ENCODE assay signal across 21 cellular contexts in the genomic region with DNA sequence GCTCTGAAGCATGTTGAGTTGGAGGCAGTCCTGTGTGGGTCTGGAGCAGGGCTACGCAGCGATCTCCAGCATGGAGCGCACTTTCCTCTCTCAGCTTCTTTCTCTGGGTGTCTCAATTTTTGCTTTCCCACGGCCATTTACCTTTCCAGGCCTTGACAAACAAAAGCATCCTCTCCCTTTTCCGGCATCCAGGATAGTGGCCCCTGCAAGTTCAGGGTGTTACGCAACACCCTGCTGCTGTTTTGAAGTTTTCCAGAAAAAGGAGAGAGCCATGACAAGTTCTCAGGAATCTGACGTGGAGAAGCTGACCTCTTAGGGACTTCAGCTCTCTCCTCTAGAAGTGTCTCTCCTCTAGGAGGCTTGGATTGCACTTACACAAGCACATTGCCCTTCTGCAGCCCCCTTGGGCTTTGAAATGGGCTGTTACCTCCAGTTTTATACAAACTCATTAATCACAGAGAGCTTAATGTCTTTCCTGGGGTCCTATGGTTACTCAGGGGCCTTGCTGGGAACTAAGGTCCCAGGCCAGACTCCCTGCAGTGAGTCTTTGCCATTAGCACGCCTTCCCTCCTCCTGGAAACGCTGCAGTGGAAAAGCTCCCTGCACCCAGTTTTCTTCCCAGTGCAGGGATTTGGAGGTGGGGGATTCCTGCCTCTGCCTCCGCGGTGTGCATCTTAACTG.
DNase-seq lines count a peak whose midpoint lies in the region; ATAC-seq, FAIRE-seq and TF ChIP-seq lines count a peak whose summit lies in the region.
"Had no signal": no experiment of that assay in that cellular context is flagged by ENCODE, and none has a peak within 500 bp of the region (broad histone marks: within the 10 kb centered on the region; RNA-seq: fewer than 3 reads in every experiment).

No MANE protein-coding gene starts in this region.

- peaks cover 38% of the 10 kb centered on the region for H3K4me1 Mint-ChIP-seq in nephron

- H3K56ac ChIP-seq in H1 (replicated peaks; ENCODE audit: insufficient read length, low read depth, low read length), result no peak overlapping the region

- no peak overlapping the region for H2BK20ac ChIP-seq in H1 (ENCODE audit: low read length)

- H3K4me1 ChIP-seq in A549, result no peaks in the 10 kb centered on the region
- H3K4me1 ChIP-seq in H1 (replicated peaks in 1 of 4; ENCODE audit: control insufficient read depth in 3 of 4, insufficient read depth in 4 of 4, low read length in 3 of 4), result peaks cover 5 to 14% (median 7%) of the 10 kb centered on the region in 4 experiments
- H3K4me1 ChIP-seq in BE2C, result no peaks in the 10 kb centered on the region
- H3K4me1 ChIP-seq: BLaER1 treated with 17β-estradiol and CSF1 and Interleukin-3, amounts not matched to agents 10 nM and 100 nM had no signal

- H2BK15ac ChIP-seq in H1 (ENCODE audit: low read length), result no peak overlapping the region

- peak overlapping the region; percentile 62; the same call in 1 of the 2 replicates for H2BK12ac ChIP-seq in H1 (ENCODE audit: low read depth, low read length)

- no peak for TF ChIP-seq CTCF in A549 (IDR thresholded peaks at IDR 0.05)
- no peak for TF ChIP-seq CTCF in H1 (IDR thresholded peaks at IDR 0.05; ENCODE audit: control extremely low read depth in 1 of 3, insufficient read depth in 1 of 3, low read depth in 1 of 3, low read length in 3 of 3)
- no peak for TF ChIP-seq CTCF in nephron (IDR thresholded peaks at IDR 0.05; ENCODE audit: unreplicated experiment in 3 of 3)
- TF ChIP-seq CTCF in BE2C (IDR thresholded peaks at IDR 0.05; ENCODE audit: low read depth, low read length), result no peak

- POLR2A ChIA-PET in A549 (lab: Yijun Ruan, JAX), result no interaction called here
- POLR2A ChIA-PET in HEK293T (lab: Yijun Ruan, JAX), result no interaction called here
- POLR2A ChIA-PET in H1 (lab: Charles Lee; ENCODE audit: partially characterized antibody), result no interaction called here

- H3K79me2 ChIP-seq in H1 (ENCODE audit: control insufficient read depth in 1 of 2, insufficient read depth in 2 of 2, low read length in 2 of 2), result no peaks in the 10 kb centered on the region

- H3K23ac ChIP-seq in H1 (ENCODE audit: insufficient read length), result no peak overlapping the region

- H3K4me3 ChIP-seq in A549, result no peak overlapping the region
- no peak overlapping the region for H3K4me3 ChIP-seq in H1 (ENCODE audit: extremely low read depth in 1 of 4, insufficient read depth in 2 of 4, low read depth in 3 of 4, low read length in 4 of 4)
- no peak overlapping the region for H3K4me3 ChIP-seq in BE2C (ENCODE audit: low read depth, low read length)
- H3K4me3 ChIP-seq: BLaER1 treated with 17β-estradiol and CSF1 and Interleukin-3, amounts not matched to agents 10 nM and 100 nM; Peyer's patch; SK-N-MC had no signal

- peak overlapping the region; percentile 52 for H4K91ac ChIP-seq in H1 (replicated peaks; ENCODE audit: insufficient read length, low read length)

- DNase-seq in A549 (ENCODE audit: low read depth in 1 of 2, low spot score in 1 of 2) (no peak), HEK293T (ENCODE audit: extremely low spot score) (no peak), H1 (ENCODE audit: low read depth in 1 of 2, low spot score in 2 of 2) (no peak), BE2C (no peak), DMS79 (lab: John Stamatoyannopoulos, UW) (no peak), NK-92 (lab: John Stamatoyannopoulos, UW; ENCODE audit: unreplicated experiment) (no peak), SIG-M5 (lab: John Stamatoyannopoulos, UW) (no peak)
- DNase-seq: NCI-H1048, NCI-H146, NCI-H2081 treated with DMSO at 0.1 percent for 48 hours, NCI-H510A treated with DMSO at 0.1 percent for 48 hours, Peyer's patch had no signal

- H2BK120ac ChIP-seq in H1 (replicated peaks; ENCODE audit: low read depth, low read length), result no peak overlapping the region

- H3K27me3 Mint-ChIP-seq in nephron (ENCODE audit: low read depth), result peaks cover 27% of the 10 kb centered on the region

- H3K9me3 ChIP-seq in A549, result no peaks in the 10 kb centered on the region
- no peaks in the 10 kb centered on the region for H3K9me3 ChIP-seq in H1 (ENCODE audit: insufficient read depth in 2 of 2, low read depth in 1 of 2, low read length in 1 of 2)
- no peaks in the 10 kb centered on the region for H3K9me3 ChIP-seq in BE2C
- H3K9me3 ChIP-seq: Peyer's patch had no signal

- H3K4me3 Mint-ChIP-seq in nephron, result no peak overlapping the region

- peak overlapping the region; percentile 32; the same call in 1 of the 2 replicates for H3K18ac ChIP-seq in H1 (ENCODE audit: extremely low read depth, low read length)

- H2BK5ac ChIP-seq in H1 (ENCODE audit: low read depth, low read length), result 0 out of 2 replicates have a peak overlapping the region, but pooled peaks have one; percentile 35

- TF ChIP-seq POLR2A in A549 (IDR thresholded peaks at IDR 0.05; ENCODE audit: low read length), result no peak
- TF ChIP-seq POLR2A in H1 (IDR thresholded peaks at IDR 0.05; ENCODE audit: control extremely low read depth in 1 of 2, low read depth in 2 of 2, low read length in 2 of 2), result no peak

- TF ChIP-seq RAD21 in A549 (conservative IDR thresholded peaks at IDR 0.05 in 1 of 2, IDR thresholded peaks at IDR 0.05 in 1 of 2) (no peak), H1 (IDR thresholded peaks at IDR 0.05 in 1 of 2, conservative IDR thresholded peaks at IDR 0.05 in 1 of 2; ENCODE audit: low read depth in 2 of 2, low read length in 2 of 2) (no peak)

- H4K5ac ChIP-seq in H1 (ENCODE audit: insufficient read length, low read depth, low read length), result no peak overlapping the region

- no peaks in the 10 kb centered on the region for H3K79me1 ChIP-seq in H1 (ENCODE audit: low read depth, low read length)

- no peaks in the 10 kb centered on the region for H3K9me3 Mint-ChIP-seq in nephron

- H3K27me3 ChIP-seq in H1 (replicated peaks in 1 of 4; ENCODE audit: control insufficient read depth in 3 of 4, extremely low read depth in 1 of 4, insufficient read depth in 3 of 4, low read length in 3 of 4), result no peaks in the 10 kb centered on the region
- H3K27me3 ChIP-seq in BE2C, result no peaks in the 10 kb centered on the region
- H3K27me3 ChIP-seq: BLaER1 treated with 17β-estradiol and CSF1 and Interleukin-3, amounts not matched to agents 10 nM and 100 nM; Peyer's patch had no signal

- 62% methylated on average over 10 of the region's 11 CpGs for WGBS in A549 (ENCODE audit: missing lambda C conversion rate)
- WGBS in H1 (ENCODE audit: extremely low coverage in 1 of 2, insufficient coverage in 1 of 2, insufficient read length in 1 of 2, insufficient replicate concordance in 2 of 2, low coverage in 1 of 2, low lambda C conversion rate in 2 of 2, missing lambda C conversion rate in 1 of 2), 2 experiments, result 89% methylated on average over 10 of the region's 11 CpGs; no CpG with 5 or more reads in 1 of the 2 experiments

- no peaks in the 10 kb centered on the region for H4K20me1 ChIP-seq in H1 (replicated peaks in 1 of 2; ENCODE audit: control insufficient read depth in 1 of 2, insufficient read depth in 2 of 2, low read length in 2 of 2)
- H4K20me1 ChIP-seq: BLaER1 treated with 17β-estradiol and CSF1 and Interleukin-3, amounts not matched to agents 10 nM and 100 nM had no signal

- H3K23me2 ChIP-seq in H1 (ENCODE audit: low read depth, low read length), result no peaks in the 10 kb centered on the region

- no peak for FAIRE-seq in A549 (lab: Jason Lieb, UNC)
- no peak for FAIRE-seq in H1 (lab: Jason Lieb, UNC)
- FAIRE-seq: GM12892, H54, HTR-8/SVneo had no signal

- peak overlapping the region; percentile 52; the same call in 1 of the 2 replicates for H2AFZ ChIP-seq in H1 (ENCODE audit: low read length)

- H3K9ac ChIP-seq in H1 (replicated peaks in 1 of 4; ENCODE audit: extremely low read depth in 1 of 4, low read depth in 3 of 4, low read length in 3 of 4), result no peak overlapping the region
- H3K9ac ChIP-seq: BLaER1 treated with 17β-estradiol and CSF1 and Interleukin-3, amounts not matched to agents 10 nM and 100 nM; KMS-11 had no signal

- ATAC-seq in A549, result no peak
- ATAC-seq: Right ventricle myocardium inferior had no signal

- H3K14ac ChIP-seq in H1 (ENCODE audit: insufficient read length), result no peak overlapping the region

- H2AK5ac ChIP-seq in H1 (ENCODE audit: low read depth, low read length), result no peak overlapping the region

- no peak overlapping the region for H3K27ac ChIP-seq in A549
- no peak overlapping the region for H3K27ac ChIP-seq in H1 (ENCODE audit: low read depth, low read length)
- H3K27ac ChIP-seq: BLaER1 treated with 17β-estradiol and CSF1 and Interleukin-3, amounts not matched to agents 10 nM and 100 nM; HL-60; KMS-11; Peyer's patch; SK-N-MC had no signal

- H3K4ac ChIP-seq in H1 (replicated peaks; ENCODE audit: insufficient read length, low read depth, low read length), result no peak overlapping the region

- peak overlapping the region in 2 of 3 experiments; percentile 26 to 69 for H3K27ac Mint-ChIP-seq in nephron

- no peak overlapping the region for H3K4me2 ChIP-seq in A549
- peak overlapping the region in 1 of 2 experiments; percentile 12; a peak in 1 of 4 replicates for H3K4me2 ChIP-seq in H1 (ENCODE audit: insufficient read depth in 1 of 2, low read depth in 2 of 2, low read length in 2 of 2)
- H3K4me2 ChIP-seq: BLaER1 treated with 17β-estradiol and CSF1 and Interleukin-3, amounts not matched to agents 10 nM and 100 nM; KMS-11 had no signal

- no peaks in the 10 kb centered on the region for H3K36me3 Mint-ChIP-seq in nephron (ENCODE audit: low read depth)

- H4K8ac ChIP-seq in H1 (ENCODE audit: extremely low read depth, insufficient read depth, low read length), result peak overlapping the region; percentile 7; the same call in 1 of the 2 replicates

- no peak for TF ChIP-seq EP300 in A549 (IDR thresholded peaks at IDR 0.05)
- no peak for TF ChIP-seq EP300 in H1 (IDR thresholded peaks at IDR 0.05; ENCODE audit: borderline replicate concordance in 1 of 2, low read depth in 2 of 2, low read length in 2 of 2)

- H3K36me3 ChIP-seq in H1 (ENCODE audit: control insufficient read depth in 2 of 4, insufficient read depth in 4 of 4, low read length in 3 of 4), result no peaks in the 10 kb centered on the region
- H3K36me3 ChIP-seq in BE2C, result no peaks in the 10 kb centered on the region
- H3K36me3 ChIP-seq: BLaER1 treated with 17β-estradiol and CSF1 and Interleukin-3, amounts not matched to agents 10 nM and 100 nM had no signal

- CTCF ChIA-PET in A549 (lab: Yijun Ruan, JAX) (no interaction called here), HEK293T (lab: Yijun Ruan, JAX) (interaction anchor here (1.0 kb wide), 2 partner anchors 21 to 241 kb away, joined by 3 to 4 read pairs; no protein-coding TSS in a partner anchor), H1 (lab: Charles Lee; ENCODE audit: partially characterized antibody) (interaction anchor here (0.6 to 2.9 kb wide), 6 partner anchors 17 to 294 kb away, joined by 3 to 12 read pairs (median 3); partner anchors contain the start of gene BARX2)

TF ChIP-seq in A549, 52 proteins besides CTCF, POLR2A, EP300 and RAD21 (continues in another document):
- no peak for TF ChIP-seq JUN (IDR thresholded peaks at IDR 0.05)
- peak; percentile 34 to 45; a peak in 3 of 4 replicates for TF ChIP-seq CEBPB (IDR thresholded peaks at IDR 0.05)

TF ChIP-seq in HEK293T, 16 proteins besides CTCF, POLR2A, EP300 and RAD21 (continues in another document):
- TF ChIP-seq HDGF (IDR thresholded peaks at IDR 0.05; ENCODE audit: borderline replicate concordance), result no peak

TF ChIP-seq in H1, 55 proteins besides CTCF, POLR2A, EP300 and RAD21 (continues in another document):
- TF ChIP-seq CEBPB (IDR thresholded peaks at IDR 0.05; ENCODE audit: low read depth, low read length), result peak; percentile 96

Comparison
In these comparisons a context has a peak if more than half of its experiments do, and no peak if none do; other contexts are left out.
1. Of the 18 proteins assayed by ChIP-seq in both H1 and A549: peak only in H1: none; only in A549: none; in both: CEBPB; in neither: 17.